ENCODE assay signal across 10 cellular contexts in the genomic region with DNA sequence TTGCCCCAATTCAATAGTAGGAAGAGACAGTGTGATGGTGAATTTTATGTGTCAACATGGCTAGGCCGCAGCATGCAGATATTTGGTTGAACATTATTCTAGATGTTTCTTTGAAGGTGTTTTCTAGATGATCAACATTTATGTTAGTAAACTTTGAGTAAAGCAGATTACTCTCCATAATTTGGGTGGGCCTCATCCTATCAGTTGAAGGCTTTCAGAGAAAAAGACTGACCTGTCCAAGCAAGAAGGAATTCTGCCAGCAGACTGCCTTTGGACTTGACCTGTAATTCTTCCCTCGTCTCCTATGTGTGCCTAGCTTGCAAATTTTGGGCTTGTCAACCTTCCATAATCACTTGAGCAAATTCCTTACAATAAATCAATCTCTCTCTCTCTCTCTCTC. TPM values are rescaled to one million over a fixed set of nuclear protein-coding genes. Genes with fewer than 3 reads are reported as not detected.
"Had no signal": no experiment of that assay in that cellular context is flagged by ENCODE, and none has a peak within 500 bp of the region (broad histone marks: within the 10 kb centered on the region; RNA-seq: fewer than 3 reads in every experiment).

No MANE protein-coding gene starts in this region.

- ATAC-seq: HepG2 had no signal

- DNase-seq: IMR-90, KBM-7, KG1 had no signal

- H3K27ac ChIP-seq: HL-60, KMS-11 had no signal

- H3K9ac ChIP-seq: KMS-11 had no signal

- H3K4me2 ChIP-seq: KMS-11 had no signal

- FAIRE-seq: HepG2, HTR-8/SVneo had no signal

RNA-seq across cellular contexts. Expression of gene GRP, which starts 8.3 kb away (rescaled TPM):
- total RNA-seq: HepG2, HT-29, HT1080, IMR-90 had no signal
- polyA plus RNA-seq: HepG2, IgD-negative memory B cell, IMR-90 had no signal
